Comparison of ENCODE assay signal across 16 cellular contexts in genomic region chr11:43818220-43818619, GRCh38.
"Had no signal": no experiment of that assay in that cellular context is flagged by ENCODE, and none has a peak within 500 bp of the region (broad histone marks: within the 10 kb centered on the region; RNA-seq: fewer than 3 reads in every experiment).

No MANE protein-coding gene starts in this region.

- H3K36me3 ChIP-seq: uterus had no signal

- H3K4me1 ChIP-seq: esophagus squamous epithelium, gastrocnemius medialis, heart right ventricle, parathyroid adenoma, tibial artery, uterus had no signal

- H3K27ac ChIP-seq: esophagus squamous epithelium, gastrocnemius medialis, heart right ventricle, parathyroid adenoma, tibial artery, uterus had no signal

- H3K79me2 ChIP-seq: parathyroid adenoma had no signal

- H3K9ac ChIP-seq: parathyroid adenoma had no signal

- H3K9me3 ChIP-seq: esophagus squamous epithelium, gastrocnemius medialis, heart right ventricle, tibial artery, uterus had no signal

- H3K27me3 ChIP-seq: esophagus squamous epithelium, gastrocnemius medialis, heart right ventricle, tibial artery, uterus had no signal

- DNase-seq: activated CD4-positive, alpha-beta T cell treated with anti-CD3 and anti-CD28 coated beads, Interleukin-2, amount 10 ng/mL, durations not matched to agents 24 days and 14 days; activated CD4-positive, CD25-positive, alpha-beta regulatory T cell; activated CD8-positive, alpha-beta memory T cell treated with anti-CD3 and anti-CD28 coated beads, Interleukin-2, amount 50 U/mL, for 48 hours; activated gamma-delta T cell; activated naive CD8-positive, alpha-beta T cell treated with anti-CD3 and anti-CD28 coated beads for 36 hours; activated T-cell treated with anti-CD3 and anti-CD28 coated beads, Interleukin-2, amount 50 U/mL, for 72 hours; anterior cingulate cortex; esophagus squamous epithelium; gastrocnemius medialis; heart right ventricle; retina; stimulated activated CD4-positive, alpha-beta T cell treated with anti-CD3 and anti-CD28 coated beads, Interleukin-2, amount 100 ng/mL, for 48 hours; tibial artery; uterus had no signal

- H2AFZ ChIP-seq: parathyroid adenoma had no signal

- H3K4me3 ChIP-seq: esophagus squamous epithelium, gastrocnemius medialis, heart right ventricle, tibial artery, uterus had no signal

- ATAC-seq: activated T-cell treated with anti-CD3 and anti-CD28 coated beads, Interleukin-2, amount 50 U/mL, for 72 hours; gastrocnemius medialis; heart right ventricle; stimulated activated memory B cell treated with anti-CD40 and anti-IgM and Interleukin-4, amounts not matched to agents 10 μg/mL and 1 μg/mL and 100 μg/mL, for 72 hours had no signal
